10 cellular contexts compared by ENCODE assay signal in the genomic region with DNA sequence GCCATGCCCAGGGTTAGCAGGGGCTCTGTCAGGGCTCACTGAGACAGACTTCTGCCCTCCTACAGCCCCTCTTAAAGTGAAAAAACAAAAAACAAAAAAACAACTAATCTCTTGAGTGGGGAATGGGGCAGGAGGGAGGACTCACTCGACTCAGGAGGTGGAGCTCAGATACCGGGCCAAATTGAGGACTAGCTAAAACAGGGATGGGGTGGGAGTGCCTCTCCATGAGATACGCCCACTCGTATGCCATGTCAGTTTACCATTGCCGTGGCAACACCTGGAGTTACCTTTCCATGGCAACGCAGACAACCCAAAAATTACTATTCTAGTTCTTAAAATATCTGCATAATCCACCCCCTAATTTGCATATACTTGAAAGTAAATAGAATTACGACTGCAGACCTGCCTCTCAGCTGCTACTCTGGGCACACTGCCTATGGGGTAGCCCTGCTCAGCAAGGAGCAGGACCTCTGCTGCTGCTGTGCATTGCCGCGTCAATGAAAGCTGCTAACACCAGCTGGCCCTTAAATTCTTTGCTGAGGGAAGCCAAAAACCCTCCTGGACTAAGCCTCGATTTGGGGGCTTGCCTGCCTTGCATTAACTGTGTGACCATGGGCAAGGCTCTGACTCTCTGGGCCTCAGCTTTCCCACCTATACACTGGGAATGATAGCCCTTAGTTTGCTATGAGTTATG. TPM values are rescaled to one million over a fixed set of nuclear protein-coding genes. Genes with fewer than 3 reads are reported as not detected.
DNase-seq lines count a peak whose midpoint lies in the region; ATAC-seq and TF ChIP-seq lines count a peak whose summit lies in the region.
"Had no signal": no experiment of that assay in that cellular context is flagged by ENCODE, and none has a peak within 500 bp of the region (broad histone marks: within the 10 kb centered on the region; RNA-seq: fewer than 3 reads in every experiment).

No MANE protein-coding gene starts in this region.

- H3K4me1 Mint-ChIP-seq in activated naive CD8-positive, alpha-beta T cell (ENCODE audit: low read depth), result peaks cover 23% of the 10 kb centered on the region
- peaks cover 29% of the 10 kb centered on the region for H3K4me1 Mint-ChIP-seq in activated naive CD8-positive, alpha-beta T cell treated with anti-CD3 and anti-CD28 coated beads, Interleukin-2, amount 50 U/mL, for 24 hours

- no peak for TF ChIP-seq CTCF in choroid plexus epithelial cell (conservative IDR thresholded peaks at IDR 0.05; ENCODE audit: low read depth, low read length)

- H3K27me3 Mint-ChIP-seq in activated naive CD8-positive, alpha-beta T cell, result no peaks in the 10 kb centered on the region
- no peaks in the 10 kb centered on the region for H3K27me3 Mint-ChIP-seq in activated naive CD8-positive, alpha-beta T cell treated with anti-CD3 and anti-CD28 coated beads, Interleukin-2, amount 50 U/mL, for 24 hours

- peak overlapping the region; percentile 50 for H3K27ac ChIP-seq in temporal lobe (ENCODE audit: low read depth, low read length)
- H3K27ac ChIP-seq: thyroid gland had no signal

- H3K36me3 Mint-ChIP-seq in activated naive CD8-positive, alpha-beta T cell, result no peaks in the 10 kb centered on the region
- no peaks in the 10 kb centered on the region for H3K36me3 Mint-ChIP-seq in activated naive CD8-positive, alpha-beta T cell treated with anti-CD3 and anti-CD28 coated beads, Interleukin-2, amount 50 U/mL, for 24 hours (ENCODE audit: low read depth)

- H3K4me3 Mint-ChIP-seq in activated naive CD8-positive, alpha-beta T cell, result peak overlapping the region; percentile 71
- no peak overlapping the region for H3K4me3 Mint-ChIP-seq in activated naive CD8-positive, alpha-beta T cell treated with anti-CD3 and anti-CD28 coated beads, Interleukin-2, amount 50 U/mL, for 24 hours

- H3K9me3 Mint-ChIP-seq in activated naive CD8-positive, alpha-beta T cell (ENCODE audit: low read depth), result no peaks in the 10 kb centered on the region
- no peaks in the 10 kb centered on the region for H3K9me3 Mint-ChIP-seq in activated naive CD8-positive, alpha-beta T cell treated with anti-CD3 and anti-CD28 coated beads, Interleukin-2, amount 50 U/mL, for 24 hours

- no peak for DNase-seq in activated naive CD8-positive, alpha-beta T cell treated with anti-CD3 and anti-CD28 coated beads, Interleukin-2, amount 50 U/mL, for 24 hours
- DNase-seq in NCI-H524 (lab: John Stamatoyannopoulos, UW) (peak; percentile 72 to 87), choroid plexus epithelial cell (ENCODE audit: low read depth) (peak; percentile 78)
- DNase-seq in activated naive CD4-positive, alpha-beta T cell (lab: John Stamatoyannopoulos, UW), result no peak
- DNase-seq: OCI-M1, thyroid gland had no signal

- H3K4me3 ChIP-seq in choroid plexus epithelial cell (ENCODE audit: low read depth, low read length), result no peak overlapping the region

- H3K27ac Mint-ChIP-seq in activated naive CD8-positive, alpha-beta T cell, result peak overlapping the region; percentile 34
- no peak overlapping the region for H3K27ac Mint-ChIP-seq in activated naive CD8-positive, alpha-beta T cell treated with anti-CD3 and anti-CD28 coated beads, Interleukin-2, amount 50 U/mL, for 24 hours

- no peak for ATAC-seq in activated naive CD8-positive, alpha-beta T cell treated with anti-CD3 and anti-CD28 coated beads, Interleukin-2, amount 50 U/mL, for 24 hours
- ATAC-seq in GM19035 (IDR thresholded peaks at IDR 0.05; ENCODE audit: unreplicated experiment), result no peak
- ATAC-seq in HG03097 (IDR thresholded peaks at IDR 0.05; ENCODE audit: low FRiP score, unreplicated experiment), result no peak

RNA-seq across cellular contexts. Expression of a gene that starts 13.3 kb away (rescaled TPM):
- 1.2 TPM for total RNA-seq in temporal lobe

RNA-seq across cellular contexts. Expression of a gene that starts 28.6 kb away (rescaled TPM):
- 0.49 TPM for total RNA-seq in temporal lobe

RNA-seq across cellular contexts. Expression of a gene that starts 37.4 kb away (rescaled TPM):
- total RNA-seq in temporal lobe, result 344 TPM

Comparison
In these comparisons a context has a peak if more than half of its experiments do, and no peak if none do; other contexts are left out.
1. DNase-seq: peak in NCI-H524 (2 of 2) and choroid plexus epithelial cell (single experiment); none in activated naive CD8-positive, alpha-beta T cell treated with anti-CD3 and anti-CD28 coated beads, Interleukin-2, amount 50 U/mL, for 24 hours (single experiment) and activated naive CD4-positive, alpha-beta T cell (0 of 4).